10 cellular contexts compared by ENCODE assay signal in genomic region chr10:114925675-114926204, GRCh38. TPM values are rescaled to one million over a fixed set of nuclear protein-coding genes. Genes with fewer than 3 reads are reported as not detected.
A peak's percentile ranks its signal among the peaks of the same experiment; 100 is the strongest.
DNase-seq lines count a peak whose midpoint lies in the region; ATAC-seq, FAIRE-seq and TF ChIP-seq lines count a peak whose summit lies in the region.
"Had no signal": no experiment of that assay in that cellular context is flagged by ENCODE, and none has a peak within 500 bp of the region (broad histone marks: within the 10 kb centered on the region; RNA-seq: fewer than 3 reads in every experiment).

No MANE protein-coding gene starts in this region.

- intact Hi-C loops in spleen (cut with DNase I; ENCODE audit: low total_unique reads), result no loop called here

- peak; percentile 94 for ATAC-seq in HG03520 (IDR thresholded peaks at IDR 0.05; ENCODE audit: unreplicated experiment)

- no peaks in the 10 kb centered on the region for H3K79me2 ChIP-seq in astrocyte (ENCODE audit: insufficient read depth, low read length)

- H3K9ac ChIP-seq in astrocyte (ENCODE audit: low read length), result peak overlapping the region; percentile 23

- H3K27me3 ChIP-seq in astrocyte (ENCODE audit: insufficient read depth, low read length), result no peaks in the 10 kb centered on the region
- H3K27me3 ChIP-seq in spleen (replicated peaks in 1 of 7), result no peaks in the 10 kb centered on the region

- peak; percentile 20 for FAIRE-seq in astrocyte (lab: Jason Lieb, UNC)
- FAIRE-seq: endometrium had no signal

- no peaks in the 10 kb centered on the region for H3K36me3 Mint-ChIP-seq in astrocyte (ENCODE audit: low read depth, unreplicated experiment)

- no peak overlapping the region for H3K4me3 Mint-ChIP-seq in astrocyte (ENCODE audit: unreplicated experiment)

- DNase-seq in EL (peak; percentile 72), GM20000 (ENCODE audit: low spot score) (peak; percentile 33), astrocyte (ENCODE audit: low read depth) (peak; percentile 83), spleen (no peak), iPS-NIHi11 (ENCODE audit: low spot score) (no peak), SIG-M5 (lab: John Stamatoyannopoulos, UW) (no peak)
- DNase-seq in stimulated activated CD8-positive, alpha-beta memory T cell treated with anti-CD3 and anti-CD28 coated beads, Interleukin-15, amount 100 ng/mL, for 48 hours (ENCODE audit: low read depth in 2 of 2), result peak; percentile 14 to 45

- no peaks in the 10 kb centered on the region for H3K36me3 ChIP-seq in astrocyte (ENCODE audit: insufficient read depth, low read length)
- H3K36me3 ChIP-seq in spleen, result no peaks in the 10 kb centered on the region

- H3K4me1 ChIP-seq in astrocyte (ENCODE audit: insufficient read depth, low read length) (peaks cover 14% of the 10 kb centered on the region), spleen (no peaks in the 10 kb centered on the region)

- TF ChIP-seq POLR2A in spleen (IDR thresholded peaks at IDR 0.05), result no peak

- peak overlapping the region; percentile 70 for H3K4me2 ChIP-seq in astrocyte (ENCODE audit: low read length)

- H3K9me3 ChIP-seq in astrocyte (ENCODE audit: insufficient read depth, low read depth, low read length) (peaks cover 2% of the 10 kb centered on the region), spleen (no peaks in the 10 kb centered on the region)

- H2AFZ ChIP-seq in astrocyte (ENCODE audit: low read depth, low read length), result no peak overlapping the region

- H4K20me1 ChIP-seq in astrocyte (ENCODE audit: insufficient read depth, low read length), result no peaks in the 10 kb centered on the region

- H3K4me3 ChIP-seq in astrocyte (ENCODE audit: insufficient read depth, low read depth, low read length) (no peak overlapping the region), spleen (no peak overlapping the region)

- WGBS in spleen, 5 donors, result 28 to 42% (median 34%) methylated on average over 2 of the region's 2 CpGs

- TF ChIP-seq CTCF in GM20000 (IDR thresholded peaks at IDR 0.05; ENCODE audit: extremely low read depth, missing control alignments), result no peak
- TF ChIP-seq CTCF in astrocyte (IDR thresholded peaks at IDR 0.05; ENCODE audit: insufficient read depth, low read depth, low read length), result no peak
- TF ChIP-seq CTCF in spleen (IDR thresholded peaks at IDR 0.05 in 8 of 11, conservative IDR thresholded peaks at IDR 0.05 in 3 of 11), result no peak

- H3K4me1 Mint-ChIP-seq in astrocyte (ENCODE audit: low read depth, unreplicated experiment), result peaks cover 13% of the 10 kb centered on the region

- peak overlapping the region; percentile 73 for H3K27ac Mint-ChIP-seq in astrocyte (ENCODE audit: unreplicated experiment)

- H3K9me3 Mint-ChIP-seq in astrocyte (ENCODE audit: unreplicated experiment), result no peaks in the 10 kb centered on the region

- no peaks in the 10 kb centered on the region for H3K27me3 Mint-ChIP-seq in astrocyte (ENCODE audit: low read depth, unreplicated experiment)

- H3K27ac ChIP-seq in astrocyte (ENCODE audit: low read depth, low read length), result peak overlapping the region; percentile 24
- H3K27ac ChIP-seq in spleen, result no peak overlapping the region
- H3K27ac ChIP-seq: HL-60 had no signal

RNA-seq across cellular contexts. Expression of gene TRUB1, which starts 12.3 kb away (rescaled TPM):
- total RNA-seq in astrocyte, result 23.0 and 25.3 TPM in 2 replicates
- total RNA-seq in spleen, result 10 to 100 TPM in 6 of 7 donors, 1 to 10 TPM in 1; 9.8 to 22.8 (median 13.6) TPM
- 1 to 10 TPM; 4.8 to 8.2 (median 6.9) TPM for polyA plus RNA-seq in spleen

Comparison
In these comparisons a context has a peak if more than half of its experiments do, and no peak if none do; other contexts are left out.
1. DNase-seq: peak in EL (single experiment), GM20000 (single experiment), astrocyte (single experiment) and stimulated activated CD8-positive, alpha-beta memory T cell treated with anti-CD3 and anti-CD28 coated beads, Interleukin-15, amount 100 ng/mL, for 48 hours (2 of 2); none in spleen (single experiment), iPS-NIHi11 (single experiment) and SIG-M5 (single experiment).